In genomic region chr9:19925674-19926503, GRCh38 we compare ENCODE assay signal across 8 cellular contexts.
DNase-seq lines count a peak whose midpoint lies in the region; ATAC-seq and TF ChIP-seq lines count a peak whose summit lies in the region.

No MANE protein-coding gene starts in this region.

- POLR2A ChIA-PET in GM10248 (lab: Yijun Ruan, JAX) = no interaction called here

- intact Hi-C loops in aorta (cut with DNase I) = loop anchor here (5.0 to 10.0 kb wide), 3 partner anchors 1016 to 1859 kb away; no protein-coding TSS in a partner anchor

- H3K4me1 ChIP-seq in right atrium auricular region = no peaks in the 10 kb centered on the region
- no peaks in the 10 kb centered on the region for H3K4me1 ChIP-seq in rectal smooth muscle tissue (ENCODE audit: control insufficient read depth, insufficient read depth, low read length)
- H3K4me1 ChIP-seq in aorta (ENCODE audit: control insufficient read depth in 1 of 2, insufficient read depth in 2 of 2, low read length in 2 of 2) = no peaks in the 10 kb centered on the region

- no peak overlapping the region for H3K9ac ChIP-seq in rectal smooth muscle tissue (ENCODE audit: low read length)

- H3K4me3 ChIP-seq in HFF-Myc (replicated peaks; ENCODE audit: low read depth, low read length) (peak overlapping the region; percentile 32), right atrium auricular region (peak overlapping the region; percentile 22 to 42), rectal smooth muscle tissue (ENCODE audit: low read length) (peak overlapping the region; percentile 69), aorta (ENCODE audit: low read length in 2 of 2) (peak overlapping the region in 1 of 2 donors; percentile 6)

- 3% methylated on average over 20 of the region's 20 CpGs for WGBS in aorta, 2 donors

- peak; percentile 92 for ATAC-seq in aorta (ENCODE audit: low FRiP score)

- DNase-seq in GM10248 (ENCODE audit: extremely low spot score) = peak; percentile 82
- DNase-seq in HFF-Myc (ENCODE audit: extremely low read depth, low read depth) = peak; percentile 46
- DNase-seq in MV-4-11 (lab: John Stamatoyannopoulos, UW) = peak; percentile 36
- peak; percentile 77 for DNase-seq in SW480 (ENCODE audit: low spot score)
- peak; percentile 64 for DNase-seq in amniotic epithelial cell (ENCODE audit: low read depth)
- peak; percentile 77 for DNase-seq in right atrium auricular region (ENCODE audit: low spot score)
- DNase-seq in aorta = peak in 1 of 2 donors; percentile 69

- H3K27me3 ChIP-seq in right atrium auricular region = no peaks in the 10 kb centered on the region
- no peaks in the 10 kb centered on the region for H3K27me3 ChIP-seq in rectal smooth muscle tissue (ENCODE audit: control insufficient read depth, insufficient read depth, low read length)
- H3K27me3 ChIP-seq in aorta (ENCODE audit: control insufficient read depth in 1 of 2, insufficient read depth in 2 of 2, low read length in 1 of 2) = no peaks in the 10 kb centered on the region

- CTCF ChIA-PET in GM10248 (lab: Yijun Ruan, JAX) = interaction anchor here (0.8 to 3.3 kb wide), 8 partner anchors 14 to 1185 kb away, joined by 3 to 23 read pairs (median 5); no protein-coding TSS in a partner anchor

- H3K36me3 ChIP-seq in right atrium auricular region = no peaks in the 10 kb centered on the region
- no peaks in the 10 kb centered on the region for H3K36me3 ChIP-seq in rectal smooth muscle tissue (ENCODE audit: control insufficient read depth, insufficient read depth, low read length)
- H3K36me3 ChIP-seq in aorta (ENCODE audit: control insufficient read depth in 1 of 2, insufficient read depth in 2 of 2, low read length in 1 of 2) = no peaks in the 10 kb centered on the region

- no peak overlapping the region for H3K27ac ChIP-seq in right atrium auricular region
- H3K27ac ChIP-seq in rectal smooth muscle tissue (ENCODE audit: low read depth, low read length) = no peak overlapping the region
- no peak overlapping the region for H3K27ac ChIP-seq in aorta (ENCODE audit: low read depth in 1 of 2, low read length in 2 of 2)

- TF ChIP-seq CTCF in GM10248 (IDR thresholded peaks at IDR 0.05; ENCODE audit: control extremely low read depth, extremely low read depth, low read depth, missing control alignments) (peak; percentile 96), HFF-Myc (IDR thresholded peaks at IDR 0.05; ENCODE audit: low read depth, low read length, missing control alignments) (peak; percentile 97), right atrium auricular region (IDR thresholded peaks at IDR 0.05) (peak; percentile 90 to 97)

- H3K9me3 ChIP-seq in right atrium auricular region (no peaks in the 10 kb centered on the region), aorta (ENCODE audit: control insufficient read depth, low read length) (no peaks in the 10 kb centered on the region)
